8 cellular contexts compared by ENCODE assay signal in genomic region chr20:46520976-46521579, GRCh38. TPM values are rescaled to one million over a fixed set of nuclear protein-coding genes. Genes with fewer than 3 reads are reported as not detected.
DNase-seq lines count a peak whose midpoint lies in the region; ATAC-seq and TF ChIP-seq lines count a peak whose summit lies in the region.

No MANE protein-coding gene starts in this region.

- no peaks in the 10 kb centered on the region for H3K9me3 Mint-ChIP-seq in endothelial cell (ENCODE audit: unreplicated experiment)

- no peak overlapping the region for H3K4me3 Mint-ChIP-seq in endothelial cell (ENCODE audit: unreplicated experiment)

- H3K9me3 ChIP-seq in mucosa of descending colon = no peaks in the 10 kb centered on the region

- no peaks in the 10 kb centered on the region for H3K4me1 Mint-ChIP-seq in endothelial cell (ENCODE audit: unreplicated experiment)

- H3K27ac Mint-ChIP-seq in endothelial cell (ENCODE audit: unreplicated experiment) = no peak overlapping the region

- TF ChIP-seq CTCF in AG09319 (IDR thresholded peaks at IDR 0.05; ENCODE audit: low read depth, low read length) = peak; percentile 71
- peak; percentile 46 for TF ChIP-seq CTCF in endothelial cell (IDR thresholded peaks at IDR 0.05; ENCODE audit: unreplicated experiment)
- TF ChIP-seq CTCF in mucosa of descending colon (IDR thresholded peaks at IDR 0.05) = peak; percentile 36

- H3K36me3 Mint-ChIP-seq in endothelial cell (ENCODE audit: low read depth, unreplicated experiment) = no peaks in the 10 kb centered on the region

- no peak overlapping the region for H3K4me3 ChIP-seq in mucosa of descending colon

- H3K27me3 Mint-ChIP-seq in endothelial cell (ENCODE audit: unreplicated experiment) = peaks cover 1% of the 10 kb centered on the region

- no peaks in the 10 kb centered on the region for H3K4me1 ChIP-seq in mucosa of descending colon (ENCODE audit: low read depth)

- H3K36me3 ChIP-seq in mucosa of descending colon (ENCODE audit: low read depth) = no peaks in the 10 kb centered on the region

- DNase-seq in AG09319 (ENCODE audit: extremely low read depth, low read depth) (peak; percentile 15), NCI-H345 (lab: John Stamatoyannopoulos, UW) (peak; percentile 55), endothelial cell (ENCODE audit: low spot score) (peak; percentile 63), mucosa of descending colon (peak in 2 of 3 donors; percentile 58 to 64), stromal cell of bone marrow (ENCODE audit: low read depth) (peak; percentile 38)
- DNase-seq in activated CD4-positive, alpha-beta T cell treated with anti-CD3 and anti-CD28 coated beads, Interleukin-2, amount 50 U/mL, for 1 hour = peak; percentile 13

- intact Hi-C loops in mucosa of descending colon (cut with DNase I, micrococcal nuclease) = loop anchor here in 1 of 2 donors (10.0 kb wide), 1 partner anchor 164 kb away; the partner anchor contains the start of gene TP53RK

- ATAC-seq in GM21360 (IDR thresholded peaks at IDR 0.05; ENCODE audit: unreplicated experiment) = peak; percentile 48
- peak; percentile 85 for ATAC-seq in mucosa of descending colon
- no peak for ATAC-seq in HG02610 (IDR thresholded peaks at IDR 0.05; ENCODE audit: unreplicated experiment)

RNA-seq across cellular contexts. Expression of gene ZNF334, which starts 7.7 kb away (rescaled TPM):
- total RNA-seq in endothelial cell (ENCODE audit: unreplicated experiment) = 19.5 TPM
- 1 to 10 TPM; 1.2 to 4.5 (median 2.7) TPM for total RNA-seq in mucosa of descending colon

RNA-seq across cellular contexts. Expression of gene OCSTAMP, which starts 29.4 kb away (rescaled TPM):
- total RNA-seq in endothelial cell (ENCODE audit: unreplicated experiment) (not detected), mucosa of descending colon (not detected)

Comparison
In these comparisons a context has a peak if more than half of its experiments do, and no peak if none do; other contexts are left out.
1. DNase-seq: peak in every context shown above with its lines; median percentile 63 in endothelial cell; 61 in mucosa of descending colon; 55 in NCI-H345; 38 in stromal cell of bone marrow; 15 in AG09319; 13 in activated CD4-positive, alpha-beta T cell treated with anti-CD3 and anti-CD28 coated beads, Interleukin-2, amount 50 U/mL, for 1 hour.